ENCODE assay signal across 24 cellular contexts in the genomic region with DNA sequence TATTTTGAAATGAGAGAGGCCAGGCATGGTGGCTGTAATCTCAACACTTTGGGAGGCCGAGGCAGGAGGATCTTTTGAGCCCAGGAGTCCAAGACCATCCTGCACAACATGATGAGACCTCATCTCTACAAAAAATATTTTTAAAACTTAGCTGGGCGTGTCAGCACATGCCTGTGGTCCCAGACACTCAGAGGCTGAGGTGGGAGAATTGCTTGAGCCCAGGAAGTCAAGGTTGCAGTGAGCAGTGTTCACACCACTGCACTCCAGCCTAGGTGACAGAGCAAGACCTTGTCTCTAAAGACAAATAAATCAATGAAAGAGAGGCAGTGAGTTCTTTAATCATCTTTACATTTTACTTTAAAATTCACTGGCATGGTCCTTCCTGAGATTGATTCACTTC.
A peak's percentile ranks its signal among the peaks of the same experiment; 100 is the strongest.
DNase-seq lines count a peak whose midpoint lies in the region; ATAC-seq, FAIRE-seq and TF ChIP-seq lines count a peak whose summit lies in the region.
"Had no signal": no experiment of that assay in that cellular context is flagged by ENCODE, and none has a peak within 500 bp of the region (broad histone marks: within the 10 kb centered on the region; RNA-seq: fewer than 3 reads in every experiment).

No MANE protein-coding gene starts in this region.

- no peaks in the 10 kb centered on the region for H3K9me2 ChIP-seq in GM23248 (ENCODE audit: insufficient read depth)

- no peak for DNase-seq in activated CD8-positive, alpha-beta memory T cell treated with anti-CD3 and anti-CD28 coated beads, Interleukin-2, amount 10 ng/mL, durations not matched to agents 7 days and 5 days
- no peak for DNase-seq in activated CD8-positive, alpha-beta memory T cell treated with anti-CD3 and anti-CD28 coated beads, Interleukin-2, amount 50 U/mL, for 48 hours
- DNase-seq in GM23248 (no peak), mesenchymal stem cell (no peak), GDM1 (lab: John Stamatoyannopoulos, UW) (no peak), GM12891 (ENCODE audit: insufficient read length, low spot score) (no peak), pons (ENCODE audit: low spot score) (no peak)
- no peak for DNase-seq in activated CD4-positive, alpha-beta memory T cell treated with anti-CD3 and anti-CD28 coated beads for 36 hours
- DNase-seq: CD4-positive, alpha-beta T cell; COR-L47; DMS79 treated with DMSO at 0.1 percent for 48 hours; HFFc6; Karpas-422; MV-4-11; NCI-H1105 treated with DMSO at 0.1 percent for 48 hours; NCI-H2081; NCI-H446 treated with DMSO at 0.1 percent for 48 hours; NCI-H526 treated with DMSO at 0.1 percent for 48 hours; OCI-M1 had no signal

- no peak overlapping the region for H2BK15ac ChIP-seq in mesenchymal stem cell (ENCODE audit: low read depth, poor library complexity, severe bottlenecking)

- 87 to 88% methylated on average over 2 of the region's 2 CpGs for WGBS in GM23248 (ENCODE audit: low coverage in 1 of 2, low lambda C conversion rate in 2 of 2, missing lambda C conversion rate in 2 of 2), 2 experiments
- WGBS in mesenchymal stem cell: 100% methylated on average over 1 of the region's 2 CpGs

- H3K27me3 ChIP-seq in GM23248 (replicated peaks; ENCODE audit: insufficient read depth) (no peaks in the 10 kb centered on the region), mesenchymal stem cell (ENCODE audit: control insufficient read depth in 1 of 2, insufficient read depth in 1 of 2, low read length in 2 of 2) (no peaks in the 10 kb centered on the region)
- H3K27me3 ChIP-seq: BLaER1 had no signal

- no peak overlapping the region for H4K8ac ChIP-seq in mesenchymal stem cell (ENCODE audit: low read length)

- no peak overlapping the region for H3K4ac ChIP-seq in mesenchymal stem cell (ENCODE audit: low read depth in 1 of 2, low read length in 2 of 2)

- H2BK12ac ChIP-seq in mesenchymal stem cell (ENCODE audit: low read length in 2 of 2): no peak overlapping the region

- H3K4me1 ChIP-seq in GM23248 (ENCODE audit: insufficient read depth): peaks cover 55% of the 10 kb centered on the region
- no peaks in the 10 kb centered on the region for H3K4me1 ChIP-seq in mesenchymal stem cell (ENCODE audit: control insufficient read depth, insufficient read depth, low read depth, low read length)
- H3K4me1 ChIP-seq: BLaER1 had no signal

- H2AK5ac ChIP-seq in mesenchymal stem cell (ENCODE audit: low read length, severe bottlenecking): no peak overlapping the region

- no peak overlapping the region for H3K4me3 Mint-ChIP-seq in activated CD8-positive, alpha-beta memory T cell treated with anti-CD3 and anti-CD28 coated beads, Interleukin-2, amount 10 ng/mL, durations not matched to agents 7 days and 5 days
- no peak overlapping the region for H3K4me3 Mint-ChIP-seq in activated CD4-positive, alpha-beta memory T cell treated with anti-CD3 and anti-CD28 coated beads for 36 hours
- H3K4me3 Mint-ChIP-seq: CD4-positive, alpha-beta T cell; HFFc6 had no signal

- peaks cover 65% of the 10 kb centered on the region for H3F3A ChIP-seq in GM23248 (ENCODE audit: insufficient read depth)

- H3K4me1 Mint-ChIP-seq in activated CD8-positive, alpha-beta memory T cell treated with anti-CD3 and anti-CD28 coated beads, Interleukin-2, amount 10 ng/mL, durations not matched to agents 7 days and 5 days: peaks cover 65% of the 10 kb centered on the region
- H3K4me1 Mint-ChIP-seq in activated CD4-positive, alpha-beta memory T cell treated with anti-CD3 and anti-CD28 coated beads for 36 hours (ENCODE audit: low read depth): peaks cover 73% of the 10 kb centered on the region

- no peaks in the 10 kb centered on the region for H3K36me3 ChIP-seq in GM23248 (ENCODE audit: low read depth)
- no peaks in the 10 kb centered on the region for H3K36me3 ChIP-seq in mesenchymal stem cell (ENCODE audit: control insufficient read depth in 1 of 2, insufficient read depth in 2 of 2, low read depth in 1 of 2, low read length in 2 of 2)
- H3K36me3 ChIP-seq: BLaER1 had no signal

- H3K27ac Mint-ChIP-seq in activated CD8-positive, alpha-beta memory T cell treated with anti-CD3 and anti-CD28 coated beads, Interleukin-2, amount 10 ng/mL, durations not matched to agents 7 days and 5 days: peak overlapping the region; percentile 48
- H3K27ac Mint-ChIP-seq in activated CD4-positive, alpha-beta memory T cell treated with anti-CD3 and anti-CD28 coated beads for 36 hours: peak overlapping the region; percentile 55
- H3K27ac Mint-ChIP-seq: CD4-positive, alpha-beta T cell; HFFc6 had no signal

- peak overlapping the region in 1 of 2 experiments; percentile 43 for H3K18ac ChIP-seq in mesenchymal stem cell (ENCODE audit: low read depth in 1 of 2, low read length in 2 of 2)

- H3K27me3 Mint-ChIP-seq in activated CD8-positive, alpha-beta memory T cell treated with anti-CD3 and anti-CD28 coated beads, Interleukin-2, amount 10 ng/mL, durations not matched to agents 7 days and 5 days: no peaks in the 10 kb centered on the region
- H3K27me3 Mint-ChIP-seq in activated CD4-positive, alpha-beta memory T cell treated with anti-CD3 and anti-CD28 coated beads for 36 hours: no peaks in the 10 kb centered on the region
- H3K27me3 Mint-ChIP-seq: CD4-positive, alpha-beta T cell had no signal

- TF ChIP-seq POLR2A in GM12891 (IDR thresholded peaks at IDR 0.05; ENCODE audit: low read depth, low read length): no peak

- no peaks in the 10 kb centered on the region for H3K79me1 ChIP-seq in mesenchymal stem cell (replicated peaks; ENCODE audit: low read length, poor library complexity, severe bottlenecking)

- no peaks in the 10 kb centered on the region for H3K79me2 ChIP-seq in GM23248 (ENCODE audit: insufficient read depth)

- H3K4me2 ChIP-seq in GM23248 (ENCODE audit: unreplicated experiment) (peak overlapping the region; percentile 39), mesenchymal stem cell (ENCODE audit: low read length, poor library complexity, severe bottlenecking) (no peak overlapping the region)
- H3K4me2 ChIP-seq: BLaER1 had no signal

- POLR2A ChIA-PET in activated CD4-positive, alpha-beta memory T cell treated with anti-CD3 and anti-CD28 coated beads for 36 hours (lab: Charles Lee): no interaction called here

- no peak for FAIRE-seq in GM12891 (lab: Jason Lieb, UNC)
- FAIRE-seq: GM12892, H54, RCC 7860 had no signal

- H3K4me3 ChIP-seq in GM23248: no peak overlapping the region
- H3K4me3 ChIP-seq in mesenchymal stem cell (ENCODE audit: insufficient read depth in 1 of 2, low read depth in 1 of 2, low read length in 2 of 2): no peak overlapping the region
- H3K4me3 ChIP-seq: BLaER1 had no signal

- H3K23ac ChIP-seq in mesenchymal stem cell (ENCODE audit: low read length in 2 of 2): no peak overlapping the region

- H4K91ac ChIP-seq in mesenchymal stem cell (ENCODE audit: low read length): no peak overlapping the region

- peaks cover 2% of the 10 kb centered on the region for H3K9me3 Mint-ChIP-seq in activated CD8-positive, alpha-beta memory T cell treated with anti-CD3 and anti-CD28 coated beads, Interleukin-2, amount 10 ng/mL, durations not matched to agents 7 days and 5 days (ENCODE audit: low read depth)
- no peaks in the 10 kb centered on the region for H3K9me3 Mint-ChIP-seq in activated CD4-positive, alpha-beta memory T cell treated with anti-CD3 and anti-CD28 coated beads for 36 hours
- H3K9me3 Mint-ChIP-seq: CD4-positive, alpha-beta T cell; HFFc6 had no signal

- intact Hi-C loops in activated CD4-positive, alpha-beta memory T cell treated with anti-CD3 and anti-CD28 coated beads for 36 hours (cut with micrococcal nuclease): loop anchor here (5.0 to 10.0 kb wide), 3 partner anchors 240 to 1083 kb away; partner anchors contain the start of genes CEP290 and TMTC3

- H3K27ac ChIP-seq in GM23248 (no peak overlapping the region), mesenchymal stem cell (ENCODE audit: low read length, poor library complexity, severe bottlenecking) (no peak overlapping the region)
- H3K27ac ChIP-seq: BLaER1 had no signal

- in situ Hi-C loops in GM23248 (cut with MboI): no loop called here

- H3K9ac ChIP-seq in GM23248 (no peak overlapping the region), mesenchymal stem cell (ENCODE audit: low read length) (peak overlapping the region; percentile 1)
- H3K9ac ChIP-seq: BLaER1 had no signal

- no peak overlapping the region for H2BK5ac ChIP-seq in mesenchymal stem cell (ENCODE audit: low read depth, low read length, poor library complexity, severe bottlenecking)

- no peak for ATAC-seq in activated CD8-positive, alpha-beta memory T cell treated with anti-CD3 and anti-CD28 coated beads, Interleukin-2, amount 10 ng/mL, durations not matched to agents 7 days and 5 days
- ATAC-seq: Right ventricle myocardium inferior had no signal

- CTCF ChIA-PET in activated CD8-positive, alpha-beta memory T cell treated with anti-CD3 and anti-CD28 coated beads, Interleukin-2, amount 10 ng/mL, durations not matched to agents 7 days and 5 days (lab: Charles Lee): interaction anchor here (1.0 to 6.2 kb wide), 4 partner anchors 8 to 188 kb away, joined by 3 to 33 read pairs (median 3); no protein-coding TSS in a partner anchor
- CTCF ChIA-PET in activated CD4-positive, alpha-beta memory T cell treated with anti-CD3 and anti-CD28 coated beads for 36 hours (lab: Charles Lee): no interaction called here

- H3K9me3 ChIP-seq in GM23248 (ENCODE audit: low read depth) (no peaks in the 10 kb centered on the region), mesenchymal stem cell (ENCODE audit: control insufficient read depth, low read length) (no peaks in the 10 kb centered on the region)
- H3K9me3 ChIP-seq: BLaER1 had no signal

- H2AFZ ChIP-seq in GM23248 (peak overlapping the region; percentile 13), mesenchymal stem cell (ENCODE audit: low read depth, low read length) (no peak overlapping the region)

- peaks cover 22% of the 10 kb centered on the region for H3K36me3 Mint-ChIP-seq in activated CD8-positive, alpha-beta memory T cell treated with anti-CD3 and anti-CD28 coated beads, Interleukin-2, amount 10 ng/mL, durations not matched to agents 7 days and 5 days
- no peaks in the 10 kb centered on the region for H3K36me3 Mint-ChIP-seq in activated CD4-positive, alpha-beta memory T cell treated with anti-CD3 and anti-CD28 coated beads for 36 hours

- no peaks in the 10 kb centered on the region for H4K20me1 ChIP-seq in GM23248 (ENCODE audit: insufficient read depth)
- H4K20me1 ChIP-seq: BLaER1 had no signal

- H2BK120ac ChIP-seq in mesenchymal stem cell (ENCODE audit: low read depth, low read length): no peak overlapping the region

- H3K14ac ChIP-seq in mesenchymal stem cell (ENCODE audit: low read length in 2 of 2): no peak overlapping the region

TF ChIP-seq in GM12891, 5 proteins besides CTCF, POLR2A, EP300 and RAD21:
- TF ChIP-seq POU2F2 (IDR thresholded peaks at IDR 0.05; ENCODE audit: low read depth, low read length): no peak
- TF ChIP-seq TAF1 (IDR thresholded peaks at IDR 0.05; ENCODE audit: low read depth, low read length): no peak
- no peak for TF ChIP-seq SPI1 (IDR thresholded peaks at IDR 0.05; ENCODE audit: low read depth, low read length)
- TF ChIP-seq POLR2AphosphoS5 (IDR thresholded peaks at IDR 0.05; ENCODE audit: low read depth, low read length): no peak
- TF ChIP-seq PAX5 (IDR thresholded peaks at IDR 0.05; ENCODE audit: insufficient read depth, low read length, severe bottlenecking): no peak
